Comparison of ENCODE assay signal across 9 cellular contexts in genomic region chr12:111405856-111406473, GRCh38. TPM values are rescaled to one million over a fixed set of nuclear protein-coding genes. Genes with fewer than 3 reads are reported as not detected.
DNase-seq lines count a peak whose midpoint lies in the region; FAIRE-seq and TF ChIP-seq lines count a peak whose summit lies in the region.
"Had no signal": no experiment of that assay in that cellular context is flagged by ENCODE, and none has a peak within 500 bp of the region (broad histone marks: within the 10 kb centered on the region; RNA-seq: fewer than 3 reads in every experiment).

Gene SH2B3, plus strand, starts transcription at chr12:111405923. Its CDS starts 12,223 bp downstream, at chr12:111418146.

- peaks cover 32% of the 10 kb centered on the region for H3K36me3 Mint-ChIP-seq in activated naive CD8-positive, alpha-beta T cell treated with anti-CD3 and anti-CD28 coated beads for 36 hours

- peak; percentile 83 for TF ChIP-seq POLR2A in H54 (IDR thresholded peaks at IDR 0.05; ENCODE audit: low read depth, low read length)

- H3K27me3 ChIP-seq in small intestine (ENCODE audit: control insufficient read depth in 2 of 2, insufficient read depth in 2 of 2, low read length in 2 of 2) = no peaks in the 10 kb centered on the region

- H3K27me3 Mint-ChIP-seq in activated naive CD8-positive, alpha-beta T cell treated with anti-CD3 and anti-CD28 coated beads for 36 hours = no peaks in the 10 kb centered on the region

- H3K27ac ChIP-seq in small intestine (ENCODE audit: low read depth in 1 of 2, low read length in 1 of 2) = peak within 1 kb of the TSS; percentile 57 to 96

- H3K4me3 ChIP-seq in small intestine (ENCODE audit: low read depth in 1 of 2, low read length in 2 of 2) = peak within 1 kb of the TSS; percentile 72 to 73

- H3K4me1 ChIP-seq in small intestine (ENCODE audit: control insufficient read depth in 2 of 2, insufficient read depth in 1 of 2, low read depth in 1 of 2, low read length in 1 of 2) = peaks cover 0 to 7% of the 10 kb centered on the region in 2 donors

- H3K9me3 ChIP-seq in small intestine (ENCODE audit: control insufficient read depth, low read depth) = no peaks in the 10 kb centered on the region

- no peaks in the 10 kb centered on the region for H3K36me3 ChIP-seq in small intestine (ENCODE audit: control insufficient read depth in 2 of 2, insufficient read depth in 2 of 2, low read length in 2 of 2)

- H3K9me3 Mint-ChIP-seq in activated naive CD8-positive, alpha-beta T cell treated with anti-CD3 and anti-CD28 coated beads for 36 hours = no peaks in the 10 kb centered on the region

- DNase-seq in EH (ENCODE audit: low read depth) (peak; percentile 78), H54 (ENCODE audit: insufficient read length, low spot score) (no peak), NCI-H69 (lab: John Stamatoyannopoulos, UW) (peak; percentile 89), hepatic stellate cell (ENCODE audit: low spot score) (peak; percentile 73), small intestine (no peak), RCC 7860 (ENCODE audit: low spot score) (no peak), Kasumi-1 (lab: John Stamatoyannopoulos, UW) (no peak)
- DNase-seq in activated naive CD8-positive, alpha-beta T cell treated with anti-CD3 and anti-CD28 coated beads for 36 hours = peak; percentile 85

- peak within 1 kb of the TSS; percentile 97 for H3K4me3 Mint-ChIP-seq in activated naive CD8-positive, alpha-beta T cell treated with anti-CD3 and anti-CD28 coated beads for 36 hours

- peaks cover 51% of the 10 kb centered on the region for H3K4me1 Mint-ChIP-seq in activated naive CD8-positive, alpha-beta T cell treated with anti-CD3 and anti-CD28 coated beads for 36 hours

- WGBS in small intestine, 3 donors = 0 to 2% (median 0%) methylated on average over 43 to 80 of the region's 80 CpGs

- H3K27ac Mint-ChIP-seq in activated naive CD8-positive, alpha-beta T cell treated with anti-CD3 and anti-CD28 coated beads for 36 hours = peak within 1 kb of the TSS; percentile 99

- FAIRE-seq in H54 (lab: Jason Lieb, UNC) (no peak), small intestine (lab: Jason Lieb, UNC) (no peak), RCC 7860 (lab: Jason Lieb, UNC) (no peak)
- FAIRE-seq: islet of Langerhans had no signal

RNA-seq across cellular contexts. Expression of gene SH2B3, which starts in this region (rescaled TPM):
- 10 to 100 TPM; 58.5 to 59.4 TPM for total RNA-seq in activated naive CD8-positive, alpha-beta T cell treated with anti-CD3 and anti-CD28 coated beads for 36 hours
- 10 to 100 TPM in 1 of 3 donors, 1 to 10 TPM in 1, under 1 TPM in 1; 0.67 to 14.9 (median 4.6) TPM for polyA plus RNA-seq in small intestine

Comparison
In these comparisons a context has a peak if more than half of its experiments do, and no peak if none do; other contexts are left out.
1. DNase-seq: peak in EH (single experiment), NCI-H69 (single experiment), activated naive CD8-positive, alpha-beta T cell treated with anti-CD3 and anti-CD28 coated beads for 36 hours (single experiment) and hepatic stellate cell (single experiment); none in H54 (single experiment), small intestine (single experiment), RCC 7860 (single experiment) and Kasumi-1 (0 of 2).